In genomic region chr9:105355810-105356209, GRCh38 we compare ENCODE assay signal across 9 cellular contexts.
DNase-seq lines count a peak whose midpoint lies in the region; ATAC-seq, FAIRE-seq and TF ChIP-seq lines count a peak whose summit lies in the region.
"Had no signal": no experiment of that assay in that cellular context is flagged by ENCODE, and none has a peak within 500 bp of the region (broad histone marks: within the 10 kb centered on the region; RNA-seq: fewer than 3 reads in every experiment).

No MANE protein-coding gene starts in this region.

- H3K4me3 ChIP-seq in CD4-positive, CD25-positive, alpha-beta regulatory T cell (ENCODE audit: low read depth, low read length), result no peak overlapping the region
- H3K4me3 ChIP-seq in K562 (no peak overlapping the region), WERI-Rb-1 (ENCODE audit: low read depth, low read length) (no peak overlapping the region), vagina (no peak overlapping the region)

- H3K4me3 Mint-ChIP-seq in CD4-positive, CD25-positive, alpha-beta regulatory T cell, result no peak overlapping the region

- peak in 2 of 3 donors; percentile 8 to 54 for DNase-seq in CD4-positive, CD25-positive, alpha-beta regulatory T cell
- DNase-seq in K562 (ENCODE audit: extremely low read depth in 1 of 4, low spot score in 3 of 4), result peak in 3 of 4 experiments; percentile 2 to 15 (median 10)
- no peak for DNase-seq in WERI-Rb-1
- DNase-seq in CD1c-positive myeloid dendritic cell (ENCODE audit: extremely low spot score), result no peak
- DNase-seq in NCI-H2227 (lab: John Stamatoyannopoulos, UW; ENCODE audit: unreplicated experiment), result no peak
- no peak for DNase-seq in vagina (ENCODE audit: extremely low spot score in 2 of 2)
- DNase-seq: NCI-H1048 had no signal

- H3K4me1 ChIP-seq in CD4-positive, CD25-positive, alpha-beta regulatory T cell (ENCODE audit: control insufficient read depth, insufficient read depth, low read length, poor library complexity, severe bottlenecking), result no peaks in the 10 kb centered on the region
- no peaks in the 10 kb centered on the region for H3K4me1 ChIP-seq in K562 (replicated peaks in 1 of 2; ENCODE audit: control insufficient read depth in 2 of 2, insufficient read depth in 2 of 2, low read length in 2 of 2)
- H3K4me1 ChIP-seq in vagina, result no peaks in the 10 kb centered on the region

- intact Hi-C loops in K562 (cut with micrococcal nuclease), result no loop called here
- intact Hi-C loops in vagina (cut with DNase I), result no loop called here

- TF ChIP-seq CTCF in K562 (IDR thresholded peaks at IDR 0.05 in 2 of 3, conservative IDR thresholded peaks at IDR 0.05 in 1 of 3; ENCODE audit: insufficient read depth in 2 of 3, low read depth in 1 of 3, low read length in 3 of 3), result no peak
- TF ChIP-seq CTCF in WERI-Rb-1 (IDR thresholded peaks at IDR 0.05; ENCODE audit: low read depth, low read length), result no peak
- no peak for TF ChIP-seq CTCF in vagina (IDR thresholded peaks at IDR 0.05)

- no peak for TF ChIP-seq EP300 in K562 (IDR thresholded peaks at IDR 0.05; ENCODE audit: low read length)

- WGBS in K562 (ENCODE audit: insufficient coverage, low coverage, missing lambda C conversion rate), result 6% methylated on average over 2 of the region's 2 CpGs

- CTCF ChIA-PET in K562 (lab: Yijun Ruan, JAX; ENCODE audit: low intra/inter-chr PET ratio), result no interaction called here

- H3K27ac ChIP-seq in CD4-positive, CD25-positive, alpha-beta regulatory T cell (ENCODE audit: insufficient read depth, low read length, poor library complexity, severe bottlenecking), result no peak overlapping the region
- H3K27ac ChIP-seq in K562 (ENCODE audit: extremely low read depth, low read depth, low read length), result no peak overlapping the region
- no peak overlapping the region for H3K27ac ChIP-seq in WERI-Rb-1
- H3K27ac ChIP-seq in vagina, result no peak overlapping the region

- peak in 1 of 2 donors; percentile 50 for ATAC-seq in CD4-positive, CD25-positive, alpha-beta regulatory T cell (ENCODE audit: low read depth in 2 of 2)
- ATAC-seq in GM19351 (IDR thresholded peaks at IDR 0.05; ENCODE audit: unreplicated experiment) (peak; percentile 63), HG03354 (IDR thresholded peaks at IDR 0.05; ENCODE audit: poor library complexity, severe bottlenecking, unreplicated experiment) (peak; percentile 79), K562 (peak; percentile 62; the same call in 2 of the 3 replicates)

- POLR2A ChIA-PET in K562 (lab: Yijun Ruan, JAX), result no interaction called here

- TF ChIP-seq RAD21 in K562 (CRISPR knock-in tag; conservative IDR thresholded peaks at IDR 0.05 in 1 of 2, IDR thresholded peaks at IDR 0.05 in 1 of 2), result peak; percentile 27 to 40; a peak in 2 of 4 replicates

- H3K4me2 ChIP-seq in K562 (ENCODE audit: insufficient read depth, low read length), result no peak overlapping the region

- H3K27me3 Mint-ChIP-seq in CD4-positive, CD25-positive, alpha-beta regulatory T cell, result no peaks in the 10 kb centered on the region

- no peak overlapping the region for H3K27ac Mint-ChIP-seq in CD4-positive, CD25-positive, alpha-beta regulatory T cell

- H3K9me3 Mint-ChIP-seq in CD4-positive, CD25-positive, alpha-beta regulatory T cell, result peaks cover 0 to 2% (median 0%) of the 10 kb centered on the region in 7 donors

- TF ChIP-seq POLR2A in K562 (conservative IDR thresholded peaks at IDR 0.05) (no peak), vagina (IDR thresholded peaks at IDR 0.05) (no peak)

- no peaks in the 10 kb centered on the region for H3K27me3 ChIP-seq in CD4-positive, CD25-positive, alpha-beta regulatory T cell (ENCODE audit: control insufficient read depth, insufficient read depth, low read length)
- no peaks in the 10 kb centered on the region for H3K27me3 ChIP-seq in K562 (ENCODE audit: control insufficient read depth in 2 of 2, insufficient read depth in 2 of 2, low read length in 2 of 2)
- H3K27me3 ChIP-seq in WERI-Rb-1 (ENCODE audit: insufficient read depth, low read depth, severe bottlenecking), result no peaks in the 10 kb centered on the region
- no peaks in the 10 kb centered on the region for H3K27me3 ChIP-seq in vagina

- H3K79me2 ChIP-seq in K562 (ENCODE audit: control insufficient read depth, insufficient read depth, low read length), result no peaks in the 10 kb centered on the region

- H3K9me3 ChIP-seq in CD4-positive, CD25-positive, alpha-beta regulatory T cell (ENCODE audit: control insufficient read depth in 2 of 2, low read length in 2 of 2), result no peaks in the 10 kb centered on the region
- H3K9me3 ChIP-seq in K562 (replicated peaks; ENCODE audit: control insufficient read depth, insufficient read depth, low read depth, low read length) (no peaks in the 10 kb centered on the region), WERI-Rb-1 (ENCODE audit: severe bottlenecking) (no peaks in the 10 kb centered on the region), vagina (no peaks in the 10 kb centered on the region)

- FAIRE-seq in K562 (lab: Jason Lieb, UNC), result peak; percentile 54

- no peak overlapping the region for H2AFZ ChIP-seq in K562 (ENCODE audit: low read depth, low read length)

- H4K20me1 ChIP-seq in K562 (replicated peaks; ENCODE audit: control insufficient read depth, insufficient read depth, low read length), result no peaks in the 10 kb centered on the region

- BruUV-seq in K562 (replicated peaks; lab: Mats Ljungman, UMichigan), result no TSS peak

- in situ Hi-C loops in K562 (cut with MboI), result no loop called here

- H3K9ac ChIP-seq in K562 (ENCODE audit: insufficient read depth in 1 of 2, low read depth in 2 of 2, low read length in 2 of 2), result no peak overlapping the region

- peaks cover 3% of the 10 kb centered on the region for H3K36me3 ChIP-seq in CD4-positive, CD25-positive, alpha-beta regulatory T cell (ENCODE audit: control insufficient read depth, insufficient read depth, low read length)
- H3K36me3 ChIP-seq in K562 (ENCODE audit: control insufficient read depth, insufficient read depth, low read length) (no peaks in the 10 kb centered on the region), WERI-Rb-1 (peaks cover 68% of the 10 kb centered on the region), vagina (peaks cover 0 to 11% of the 10 kb centered on the region in 2 donors)

- H3K4me1 Mint-ChIP-seq in CD4-positive, CD25-positive, alpha-beta regulatory T cell, result peaks cover 0 to 6% (median 4%) of the 10 kb centered on the region in 4 donors

- no peaks in the 10 kb centered on the region for H3K9me1 ChIP-seq in K562 (ENCODE audit: control insufficient read depth, insufficient read depth, low read length)

- peaks cover 10% of the 10 kb centered on the region for H3K36me3 Mint-ChIP-seq in CD4-positive, CD25-positive, alpha-beta regulatory T cell

TF ChIP-seq in K562, 482 proteins besides CTCF, POLR2A, EP300 and RAD21:
- TF ChIP-seq MAFG (tag; conservative IDR thresholded peaks at IDR 0.05), result peak; percentile 56
- TF ChIP-seq ELF4 (CRISPR knock-in tag; IDR thresholded peaks at IDR 0.05), result 0 out of 2 replicates have a peak, but pooled peaks have one; percentile 38
- TF ChIP-seq FOSL1 (tag; conservative IDR thresholded peaks at IDR 0.05), result peak; percentile 37
- no peak for TF ChIP-seq POLR2G (IDR thresholded peaks at IDR 0.05; ENCODE audit: low read depth, low read length)
- TF ChIP-seq POU5F1 (IDR thresholded peaks at IDR 0.05; ENCODE audit: borderline replicate concordance, low read depth, low read length, partially characterized antibody), result no peak
- peak; percentile 28; the same call in 1 of the 2 replicates for TF ChIP-seq VEZF1 (CRISPR knock-in tag; IDR thresholded peaks at IDR 0.05)
- TF ChIP-seq CEBPG (CRISPR knock-in tag; IDR thresholded peaks at IDR 0.05), result no peak
- 0 out of 4 replicates have a peak, but pooled peaks of 1 of the 2 experiments have one; percentile 16 for TF ChIP-seq CEBPG (tag; conservative IDR thresholded peaks at IDR 0.05 in 1 of 2, IDR thresholded peaks at IDR 0.05 in 1 of 2)
TF ChIP-seq in K562: peak in this region for 5.

Comparison
In these comparisons a context has a peak if more than half of its experiments do, and no peak if none do; other contexts are left out.
1. DNase-seq: peak in CD4-positive, CD25-positive, alpha-beta regulatory T cell (2 of 3) and K562 (3 of 4); none in WERI-Rb-1 (single experiment), CD1c-positive myeloid dendritic cell (single experiment), NCI-H2227 (single experiment) and vagina (0 of 2).